Comparison of ENCODE assay signal across 8 cellular contexts in the genomic region with DNA sequence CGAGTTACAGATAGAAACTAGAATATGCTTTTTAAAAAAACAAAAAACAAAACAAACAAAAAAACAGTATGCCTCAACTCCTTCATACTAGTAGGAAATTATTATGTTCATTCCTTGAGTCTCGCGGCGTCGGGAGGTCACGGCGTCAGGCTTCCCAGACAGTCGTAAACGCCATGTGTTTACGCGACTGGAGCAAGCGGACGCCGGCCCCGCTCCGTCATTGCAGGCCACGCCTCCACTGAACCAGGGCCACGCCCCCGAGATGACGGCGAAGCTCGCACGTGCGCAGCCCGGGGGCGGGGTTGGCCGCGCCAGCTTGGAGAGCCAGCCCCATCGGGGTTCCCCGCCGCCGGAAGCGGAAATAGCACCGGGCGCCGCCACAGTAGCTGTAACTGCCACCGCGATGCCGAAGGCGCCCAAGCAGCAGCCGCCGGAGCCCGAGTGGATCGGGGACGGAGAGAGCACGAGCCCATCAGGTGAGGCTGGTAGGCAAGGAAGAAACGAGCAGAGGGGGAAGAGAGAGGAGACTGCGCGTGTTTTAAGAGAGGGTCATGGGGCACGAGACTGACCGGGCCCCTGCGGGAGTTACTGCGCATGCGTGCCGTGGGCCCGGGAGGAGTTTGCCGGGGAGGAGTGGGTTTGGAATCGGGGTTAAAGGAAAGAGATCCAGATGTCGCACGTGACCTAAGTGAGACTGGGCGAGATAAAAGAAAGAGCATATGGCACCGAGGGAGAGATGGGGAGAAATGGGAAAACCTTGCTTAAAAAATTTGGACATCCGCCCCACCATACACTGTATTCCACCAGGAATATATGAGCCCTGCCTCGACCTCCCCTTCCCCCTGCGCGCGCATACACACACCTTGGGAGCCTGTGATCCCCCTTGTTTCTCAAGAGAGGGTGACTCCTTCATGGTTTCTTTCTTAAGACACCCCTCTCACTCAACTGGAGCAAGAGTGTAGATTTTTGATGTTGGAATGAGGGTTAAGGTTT. TPM values are rescaled to one million over a fixed set of nuclear protein-coding genes. Genes with fewer than 3 reads are reported as not detected.
A peak's percentile ranks its signal among the peaks of the same experiment; 100 is the strongest.
DNase-seq lines count a peak whose midpoint lies in the region; ATAC-seq and TF ChIP-seq lines count a peak whose summit lies in the region.

A gene (plus strand): TSS at position 358 of the 993 bp plus-strand sequence. CDS start 46 bp downstream, at position 404.

- H3K27me3 ChIP-seq in ACC112 (ENCODE audit: insufficient read depth, low read length) = no peaks in the 10 kb centered on the region
- H3K27me3 ChIP-seq in breast epithelium = no peaks in the 10 kb centered on the region
- H3K27me3 ChIP-seq in iPS-18a (ENCODE audit: control insufficient read depth, insufficient read depth, low read length) = peaks cover 12% of the 10 kb centered on the region
- no peaks in the 10 kb centered on the region for H3K27me3 ChIP-seq in skeletal muscle tissue (ENCODE audit: control insufficient read depth in 3 of 3, insufficient read depth in 3 of 3, low read length in 3 of 3)

- intact Hi-C loops in breast epithelium (cut with DNase I; ENCODE audit: low total_unique reads) = no loop called here

- H3K4me1 ChIP-seq in ACC112 (ENCODE audit: control insufficient read depth, insufficient read depth, low read length, unreplicated experiment) (peaks cover 31% of the 10 kb centered on the region), breast epithelium (peaks cover 3 to 6% of the 10 kb centered on the region in 2 donors), iPS-18a (ENCODE audit: control insufficient read depth, low read depth, low read length) (peaks cover 5% of the 10 kb centered on the region), skeletal muscle tissue (ENCODE audit: control insufficient read depth in 3 of 3, insufficient read depth in 3 of 3, low read length in 3 of 3) (peaks cover 22 to 34% (median 25%) of the 10 kb centered on the region in 3 donors)

- H3K9ac ChIP-seq in iPS-18a (ENCODE audit: low read length) = peak within 1 kb of the TSS; percentile 89
- peak within 1 kb of the TSS; percentile 90 to 97 (median 95) for H3K9ac ChIP-seq in skeletal muscle tissue (ENCODE audit: low read depth in 1 of 3, low read length in 3 of 3)

- H3K4me3 ChIP-seq in ACC112 (ENCODE audit: low read depth, low read length) (peak within 1 kb of the TSS; percentile 84), breast epithelium (peak within 1 kb of the TSS; percentile 61 to 84 (median 74)), iPS-18a (ENCODE audit: low read length) (peak within 1 kb of the TSS; percentile 82), skeletal muscle tissue (ENCODE audit: low read length in 3 of 3) (peak within 1 kb of the TSS; percentile 93 to 99 (median 95))

- peak within 1 kb of the TSS; percentile 94 for H2AFZ ChIP-seq in ACC112 (ENCODE audit: low read length, unreplicated experiment)

- ATAC-seq in GM18870 (IDR thresholded peaks at IDR 0.05; ENCODE audit: unreplicated experiment) = peak; percentile 78
- ATAC-seq in HG03135 (IDR thresholded peaks at IDR 0.05; ENCODE audit: unreplicated experiment) = peak; percentile 94

- TF ChIP-seq CTCF in VCaP (conservative IDR thresholded peaks at IDR 0.05) = no peak
- peak in 1 of 3 donors; percentile 20 for TF ChIP-seq CTCF in breast epithelium (IDR thresholded peaks at IDR 0.05)

- peak; percentile 93 for DNase-seq in NCI-H2196 treated with DMSO at 0.1 percent for 48 hours (lab: John Stamatoyannopoulos, UW; ENCODE audit: unreplicated experiment)
- peak; percentile 97 to 99 for DNase-seq in breast epithelium (ENCODE audit: low spot score in 2 of 2)

- TF ChIP-seq POLR2A in breast epithelium (IDR thresholded peaks at IDR 0.05) = peak; percentile 79

- peaks cover 46% of the 10 kb centered on the region for H3K79me2 ChIP-seq in ACC112 (ENCODE audit: control insufficient read depth, insufficient read depth, low read length, unreplicated experiment)

- no peaks in the 10 kb centered on the region for H3K9me3 ChIP-seq in breast epithelium
- no peaks in the 10 kb centered on the region for H3K9me3 ChIP-seq in iPS-18a (ENCODE audit: control insufficient read depth, low read depth, low read length)
- no peaks in the 10 kb centered on the region for H3K9me3 ChIP-seq in skeletal muscle tissue (ENCODE audit: control insufficient read depth in 3 of 3, low read length in 3 of 3)

- peak within 1 kb of the TSS; percentile 89 for H3K27ac ChIP-seq in ACC112 (ENCODE audit: low read depth, low read length)
- H3K27ac ChIP-seq in VCaP = peak within 1 kb of the TSS; percentile 87
- peak within 1 kb of the TSS; percentile 91 to 94 for H3K27ac ChIP-seq in breast epithelium
- H3K27ac ChIP-seq in iPS-18a (ENCODE audit: low read length) = peak within 1 kb of the TSS; percentile 86
- H3K27ac ChIP-seq in skeletal muscle tissue (ENCODE audit: low read depth, low read length) = peak within 1 kb of the TSS; percentile 99

- no peaks in the 10 kb centered on the region; the same call in 1 of the 2 replicates for H3K36me3 ChIP-seq in ACC112 (ENCODE audit: insufficient read depth, low read length)
- no peaks in the 10 kb centered on the region for H3K36me3 ChIP-seq in breast epithelium
- peaks cover 4% of the 10 kb centered on the region for H3K36me3 ChIP-seq in iPS-18a (ENCODE audit: control insufficient read depth, low read depth, low read length)
- peaks cover 0 to 3% (median 0%) of the 10 kb centered on the region in 3 donors for H3K36me3 ChIP-seq in skeletal muscle tissue (ENCODE audit: control insufficient read depth in 3 of 3, insufficient read depth in 3 of 3, low read length in 3 of 3)

RNA-seq across cellular contexts. Expression of the gene that starts here (rescaled TPM):
- 10 to 100 TPM; 41.0 to 55.2 (median 51.5) TPM for total RNA-seq in breast epithelium
- 21.9 TPM for total RNA-seq in skeletal muscle tissue

Comparison
In these comparisons a context has a peak if more than half of its experiments do, and no peak if none do; other contexts are left out.
1. Peak in every context shown above with its lines: DNase-seq, ATAC-seq, H3K4me3 ChIP-seq and H3K27ac ChIP-seq.